In the genomic region with DNA sequence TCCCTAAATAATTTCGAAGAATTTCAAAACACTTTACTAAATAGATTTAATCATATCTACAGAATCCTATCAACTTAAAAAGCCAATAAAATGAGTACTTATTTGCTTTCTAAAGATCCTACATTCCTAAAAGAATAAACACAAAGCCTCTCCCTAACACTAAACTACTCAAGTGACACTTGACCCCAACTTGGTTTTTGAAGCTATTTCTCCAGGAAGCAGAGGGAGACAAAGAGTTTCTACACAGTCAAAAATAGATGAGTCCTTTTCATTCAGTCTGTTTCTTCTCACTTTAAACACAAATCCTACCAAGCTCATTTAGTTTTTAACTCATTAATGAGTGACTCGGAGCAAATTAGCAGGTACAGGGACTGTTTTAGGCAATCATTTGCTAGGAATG, we compare ENCODE assay signal across 9 cellular contexts. TPM values are rescaled to one million over a fixed set of nuclear protein-coding genes. Genes with fewer than 3 reads are reported as not detected.
DNase-seq lines count a peak whose midpoint lies in the region; ATAC-seq, FAIRE-seq and TF ChIP-seq lines count a peak whose summit lies in the region.
"Had no signal": no experiment of that assay in that cellular context is flagged by ENCODE, and none has a peak within 500 bp of the region (broad histone marks: within the 10 kb centered on the region; RNA-seq: fewer than 3 reads in every experiment).

No MANE protein-coding gene starts in this region.

- H3K27ac ChIP-seq in testis = no peak overlapping the region

- TF ChIP-seq POLR2A in H54 (IDR thresholded peaks at IDR 0.05; ENCODE audit: low read depth, low read length) (no peak), testis (IDR thresholded peaks at IDR 0.05) (no peak)

- TF ChIP-seq CTCF in fibroblast of the aortic adventitia (IDR thresholded peaks at IDR 0.05; ENCODE audit: insufficient read depth, low read length) (no peak), retinal pigment epithelial cell (conservative IDR thresholded peaks at IDR 0.05; ENCODE audit: low read depth, low read length) (no peak), testis (IDR thresholded peaks at IDR 0.05) (no peak)

- no peak for ATAC-seq in HG03432 (IDR thresholded peaks at IDR 0.05; ENCODE audit: unreplicated experiment)
- no peak for ATAC-seq in HG03159 (IDR thresholded peaks at IDR 0.05; ENCODE audit: unreplicated experiment)
- ATAC-seq: left lobe of liver had no signal

- no peak for DNase-seq in H54 (ENCODE audit: insufficient read length, low spot score)
- DNase-seq in RCC 7860 (ENCODE audit: low spot score) = no peak
- DNase-seq in fibroblast of the aortic adventitia (ENCODE audit: low read depth) = no peak
- DNase-seq in retinal pigment epithelial cell (ENCODE audit: low read depth) = no peak
- no peak for DNase-seq in activated CD4-positive, CD25-positive, alpha-beta regulatory T cell treated with anti-CD3 and anti-CD28 coated beads, Interleukin-2, amount 50 U/mL, for 72 hours
- DNase-seq in testis = no peak

- H3K9me3 ChIP-seq in testis = no peaks in the 10 kb centered on the region

- H3K4me1 ChIP-seq in testis = peaks cover 8% of the 10 kb centered on the region

- H3K4me3 ChIP-seq in fibroblast of the aortic adventitia (ENCODE audit: low read depth, low read length) = peak overlapping the region; percentile 94
- peak overlapping the region; percentile 86 for H3K4me3 ChIP-seq in retinal pigment epithelial cell (ENCODE audit: low read length)
- H3K4me3 ChIP-seq in testis = no peak overlapping the region

- intact Hi-C loops in testis (cut with DNase I; ENCODE audit: low total_unique reads) = no loop called here

- FAIRE-seq in H54 (lab: Jason Lieb, UNC) = peak; percentile 72
- peak; percentile 25 for FAIRE-seq in RCC 7860 (lab: Jason Lieb, UNC)

- 53 to 62% methylated on average over 2 of the region's 2 CpGs for WGBS in testis, 2 donors

- no peaks in the 10 kb centered on the region for H3K27me3 ChIP-seq in testis

- H3K36me3 ChIP-seq in testis (ENCODE audit: low read depth, missing control alignments) = no peaks in the 10 kb centered on the region

RNA-seq across cellular contexts. Expression of a gene that starts 2.1 kb away (rescaled TPM):
- total RNA-seq in fibroblast of the aortic adventitia (ENCODE audit: low replicate concordance) (44.2 and 125 TPM in 2 replicates), testis (10 to 100 TPM; 80.9 to 96.3 TPM)
- polyA plus RNA-seq in testis (ENCODE audit: insufficient read depth, low read depth, low replicate concordance) = 38.8 TPM

Comparison
In these comparisons a context has a peak if more than half of its experiments do, and no peak if none do; other contexts are left out.
1. H3K4me3 ChIP-seq: peak in fibroblast of the aortic adventitia (single experiment) and retinal pigment epithelial cell (single experiment); none in testis (0 of 2).